ENCODE assay signal across 12 cellular contexts in genomic region chr3:53084310-53085001, GRCh38. TPM values are rescaled to one million over a fixed set of nuclear protein-coding genes. Genes with fewer than 3 reads are reported as not detected.
A peak's percentile ranks its signal among the peaks of the same experiment; 100 is the strongest.
DNase-seq lines count a peak whose midpoint lies in the region; TF ChIP-seq lines count a peak whose summit lies in the region.
"Had no signal": no experiment of that assay in that cellular context is flagged by ENCODE, and none has a peak within 500 bp of the region (broad histone marks: within the 10 kb centered on the region; RNA-seq: fewer than 3 reads in every experiment).

No MANE protein-coding gene starts in this region.

- CTCF ChIA-PET in CD4-positive, alpha-beta memory T cell (lab: Charles Lee; ENCODE audit: partially characterized antibody): interaction anchor here (0.9 kb wide), 1 partner anchor 12 kb away, joined by 3 read pairs; no protein-coding TSS in a partner anchor

- no peak for TF ChIP-seq POLR2A in tibial nerve (IDR thresholded peaks at IDR 0.05)

- no peak for TF ChIP-seq EP300 in tibial nerve (IDR thresholded peaks at IDR 0.05)

- DNase-seq in CD4-positive, alpha-beta memory T cell: no peak
- DNase-seq in NCI-H1694 (lab: John Stamatoyannopoulos, UW) (peak; percentile 31), epithelial cell of prostate (ENCODE audit: low read depth, low spot score) (peak; percentile 5), myocyte (ENCODE audit: low read depth) (peak; percentile 16), NCI-H510A (lab: John Stamatoyannopoulos, UW) (no peak), NCI-H1105 treated with DMSO at 0.1 percent for 48 hours (lab: John Stamatoyannopoulos, UW) (no peak), tibial nerve (ENCODE audit: low spot score in 2 of 2) (no peak), DMS 273 treated with DMSO at 0.1 percent for 48 hours (lab: John Stamatoyannopoulos, UW) (no peak)
- DNase-seq: MV-4-11, trophoblast cell had no signal

- H3K27ac ChIP-seq in CD4-positive, alpha-beta memory T cell (ENCODE audit: low read depth, low read length): no peak overlapping the region
- H3K27ac ChIP-seq in epithelial cell of prostate (no peak overlapping the region), tibial nerve (no peak overlapping the region)

- WGBS in tibial nerve, 2 donors: 67 to 73% methylated on average over 12 of the region's 12 CpGs

- no peaks in the 10 kb centered on the region for H3K4me1 Mint-ChIP-seq in CD4-positive, alpha-beta memory T cell
- H3K4me1 Mint-ChIP-seq: nephron had no signal

- POLR2A ChIA-PET in CD4-positive, alpha-beta memory T cell (lab: Charles Lee; ENCODE audit: partially characterized antibody): no interaction called here

- no peaks in the 10 kb centered on the region for H3K27me3 Mint-ChIP-seq in CD4-positive, alpha-beta memory T cell

- no peak overlapping the region for H3K4me3 ChIP-seq in CD4-positive, alpha-beta memory T cell (ENCODE audit: low read length in 2 of 2)
- no peak overlapping the region for H3K4me3 ChIP-seq in tibial nerve

- intact Hi-C loops in CD4-positive, alpha-beta memory T cell (cut with micrococcal nuclease): no loop called here

- no peak overlapping the region for H3K4me3 Mint-ChIP-seq in CD4-positive, alpha-beta memory T cell
- H3K4me3 Mint-ChIP-seq: nephron had no signal

- no peak for TF ChIP-seq CTCF in tibial nerve (IDR thresholded peaks at IDR 0.05)

- no peaks in the 10 kb centered on the region for H3K4me1 ChIP-seq in CD4-positive, alpha-beta memory T cell (ENCODE audit: insufficient read depth, low read length)
- peaks cover 0 to 5% (median 0%) of the 10 kb centered on the region in 4 donors for H3K4me1 ChIP-seq in tibial nerve

- peaks cover 0 to 2% (median 0%) of the 10 kb centered on the region in 8 donors for H3K9me3 Mint-ChIP-seq in CD4-positive, alpha-beta memory T cell
- H3K9me3 Mint-ChIP-seq: nephron had no signal

- no peaks in the 10 kb centered on the region for H3K9me3 ChIP-seq in CD4-positive, alpha-beta memory T cell (ENCODE audit: control insufficient read depth in 1 of 2, low read length in 2 of 2)
- H3K9me3 ChIP-seq in tibial nerve: no peaks in the 10 kb centered on the region

- no peaks in the 10 kb centered on the region for H3K27me3 ChIP-seq in CD4-positive, alpha-beta memory T cell (ENCODE audit: insufficient read depth, low read length)
- H3K27me3 ChIP-seq in tibial nerve: no peaks in the 10 kb centered on the region
- H3K27me3 ChIP-seq: dorsolateral prefrontal cortex had no signal

- no peaks in the 10 kb centered on the region for H3K36me3 ChIP-seq in CD4-positive, alpha-beta memory T cell (ENCODE audit: insufficient read depth, low read length)
- H3K36me3 ChIP-seq in tibial nerve: peaks cover 0 to 50% (median 0%) of the 10 kb centered on the region in 3 donors

- H3K36me3 Mint-ChIP-seq in CD4-positive, alpha-beta memory T cell: peaks cover 9% of the 10 kb centered on the region in 2 donors

- peak overlapping the region in 4 of 7 donors; percentile 9 to 89 (median 32) for H3K27ac Mint-ChIP-seq in CD4-positive, alpha-beta memory T cell
- H3K27ac Mint-ChIP-seq: nephron had no signal

RNA-seq across cellular contexts. Expression of gene SFMBT1, which starts 38.6 kb away (rescaled TPM):
- 10 to 100 TPM; 49.3 to 50.8 TPM for total RNA-seq in CD4-positive, alpha-beta memory T cell
- polyA plus RNA-seq in CD4-positive, alpha-beta memory T cell: 10 to 100 TPM; 19.8 to 27.8 TPM
- 4.8 and 8.1 TPM in 2 replicates for total RNA-seq in myocyte
- 4.7 TPM for polyA plus RNA-seq in myocyte (2012)
- 10 to 100 TPM; 15.5 to 31.2 (median 18.2) TPM for total RNA-seq in tibial nerve

RNA-seq across cellular contexts. Expression of gene RFT1, which starts 45.8 kb away (rescaled TPM):
- 10 to 100 TPM; 25.3 to 28.4 TPM for total RNA-seq in CD4-positive, alpha-beta memory T cell
- 10 to 100 TPM; 21.2 to 23.8 TPM for polyA plus RNA-seq in CD4-positive, alpha-beta memory T cell
- total RNA-seq in myocyte (6.7 and 7.5 TPM in 2 replicates), tibial nerve (10 to 100 TPM; 12.0 to 18.6 (median 14.6) TPM)
- 16.7 TPM for polyA plus RNA-seq in myocyte (2012)

Comparison
In these comparisons a context has a peak if more than half of its experiments do, and no peak if none do; other contexts are left out.
1. DNase-seq: peak in NCI-H1694 (single experiment), epithelial cell of prostate (single experiment) and myocyte (single experiment); none in CD4-positive, alpha-beta memory T cell (0 of 5), NCI-H510A (single experiment), NCI-H1105 treated with DMSO at 0.1 percent for 48 hours (single experiment), tibial nerve (0 of 2) and DMS 273 treated with DMSO at 0.1 percent for 48 hours (single experiment).